Comparison of ENCODE assay signal across 11 cellular contexts in the genomic region with DNA sequence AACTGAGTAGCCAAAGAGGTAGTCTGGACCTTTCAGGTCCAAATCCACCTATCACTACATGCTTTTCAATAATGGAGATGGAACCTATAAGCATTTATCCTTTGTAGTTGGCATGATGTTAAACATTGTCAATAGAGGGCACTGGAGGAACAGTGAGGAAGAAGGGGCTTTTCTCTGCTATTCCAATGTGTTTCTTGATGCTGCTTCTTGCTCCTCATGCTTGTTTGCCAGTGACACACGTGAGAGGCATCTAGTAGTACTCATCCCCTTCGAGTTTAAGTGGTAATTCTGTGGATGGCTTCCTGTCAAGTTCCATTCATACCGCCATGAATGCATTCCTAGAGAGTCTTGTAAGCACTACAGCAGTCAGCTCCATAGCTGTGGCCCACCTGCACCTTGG.
DNase-seq lines count a peak whose midpoint lies in the region; ATAC-seq and TF ChIP-seq lines count a peak whose summit lies in the region.
"Had no signal": no experiment of that assay in that cellular context is flagged by ENCODE, and none has a peak within 500 bp of the region (broad histone marks: within the 10 kb centered on the region; RNA-seq: fewer than 3 reads in every experiment).

No MANE protein-coding gene starts in this region.

- no peaks in the 10 kb centered on the region for H3K36me3 ChIP-seq in mucosa of descending colon (ENCODE audit: low read depth)
- H3K36me3 ChIP-seq: SJCRH30, transverse colon had no signal

- no peaks in the 10 kb centered on the region for H3K4me1 ChIP-seq in mucosa of descending colon (ENCODE audit: low read depth)
- H3K4me1 ChIP-seq: transverse colon had no signal

- H3K9me3 ChIP-seq in mucosa of descending colon, result no peaks in the 10 kb centered on the region
- H3K9me3 ChIP-seq: transverse colon had no signal

- intact Hi-C loops in mucosa of descending colon (cut with DNase I, micrococcal nuclease), result no loop called here

- ATAC-seq in mucosa of descending colon (peak; percentile 34), GM21737 (IDR thresholded peaks at IDR 0.05; ENCODE audit: unreplicated experiment) (no peak), HG03135 (IDR thresholded peaks at IDR 0.05; ENCODE audit: unreplicated experiment) (no peak)
- ATAC-seq: activated naive CD4-positive, alpha-beta T cell treated with anti-CD3 and anti-CD28 coated beads, Interleukin-2, amount 50 U/mL, for 72 hours had no signal

- DNase-seq in M059J (ENCODE audit: low read depth), result peak; percentile 15
- DNase-seq in amniotic epithelial cell (ENCODE audit: low read depth), result peak; percentile 14
- no peak for DNase-seq in mucosa of descending colon
- DNase-seq in activated CD8-positive, alpha-beta memory T cell treated with anti-CD3 and anti-CD28 coated beads for 24 hours, result no peak
- DNase-seq: stimulated activated CD4-positive, alpha-beta T cell treated with anti-CD3 and anti-CD28 coated beads, Interleukin-12 subunit alpha, Interleukin-12 subunit beta, amount 100 ng/mL, for 4 hours; transverse colon had no signal

- no peak overlapping the region for H3K4me3 ChIP-seq in mucosa of descending colon
- H3K4me3 ChIP-seq: SJCRH30, transverse colon had no signal

- TF ChIP-seq CTCF in GM12874 (IDR thresholded peaks at IDR 0.05; ENCODE audit: insufficient read depth, low read depth, low read length) (peak; percentile 24; the same call in 1 of the 2 replicates), mucosa of descending colon (IDR thresholded peaks at IDR 0.05) (no peak)

Comparison
In these comparisons a context has a peak if more than half of its experiments do, and no peak if none do; other contexts are left out.
1. DNase-seq: peak in M059J (single experiment) and amniotic epithelial cell (single experiment); none in mucosa of descending colon (0 of 3) and activated CD8-positive, alpha-beta memory T cell treated with anti-CD3 and anti-CD28 coated beads for 24 hours (single experiment).